Comparison of ENCODE assay signal across 13 cellular contexts in the genomic region with DNA sequence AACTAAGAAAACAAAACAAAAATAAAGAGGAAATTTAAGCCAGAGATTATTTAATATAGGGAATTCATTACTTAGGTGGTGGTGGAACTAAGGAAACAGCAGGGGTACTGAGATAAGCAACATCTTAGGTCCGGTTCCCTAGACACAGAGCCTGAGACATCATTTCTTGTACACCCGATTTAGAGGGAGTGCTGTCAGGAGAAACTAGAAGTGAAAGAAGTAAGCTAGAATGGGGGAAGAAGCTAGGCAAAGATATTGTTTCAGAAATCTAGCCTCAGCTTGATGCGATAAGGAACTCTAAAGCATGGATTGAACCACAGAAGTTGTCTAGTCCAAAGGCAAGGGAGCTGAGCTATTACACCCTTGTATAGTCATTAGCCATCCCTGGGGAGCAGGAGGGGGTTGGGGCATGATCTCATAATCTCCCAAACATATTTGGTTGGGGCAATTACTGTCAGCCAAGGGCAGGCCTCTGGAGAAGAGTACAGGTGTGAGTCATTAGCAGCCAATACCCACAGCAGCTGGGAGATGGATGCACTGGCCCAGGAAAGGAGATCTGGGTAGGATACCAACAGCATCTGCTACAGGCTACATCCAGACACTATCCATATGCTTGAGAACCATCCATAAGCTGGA.
DNase-seq lines count a peak whose midpoint lies in the region; ATAC-seq and TF ChIP-seq lines count a peak whose summit lies in the region.
"Had no signal": no experiment of that assay in that cellular context is flagged by ENCODE, and none has a peak within 500 bp of the region (broad histone marks: within the 10 kb centered on the region; RNA-seq: fewer than 3 reads in every experiment).

No MANE protein-coding gene starts in this region.

- WGBS in endodermal cell (ENCODE audit: insufficient coverage in 1 of 2, insufficient read length in 1 of 2), 2 experiments = 94 to 100% methylated on average over 3 of the region's 3 CpGs

- no peaks in the 10 kb centered on the region for H3K27me3 ChIP-seq in gastrocnemius medialis
- H3K27me3 ChIP-seq in vagina = no peaks in the 10 kb centered on the region
- H3K27me3 ChIP-seq in endodermal cell (ENCODE audit: control insufficient read depth, insufficient read depth, low read length, poor library complexity, severe bottlenecking) = no peaks in the 10 kb centered on the region
- H3K27me3 ChIP-seq: brain microvascular endothelial cell had no signal

- TF ChIP-seq CTCF in AG10803 (conservative IDR thresholded peaks at IDR 0.05; ENCODE audit: low read length) (no peak), gastrocnemius medialis (IDR thresholded peaks at IDR 0.05 in 4 of 5, conservative IDR thresholded peaks at IDR 0.05 in 1 of 5) (no peak), vagina (IDR thresholded peaks at IDR 0.05) (no peak), endodermal cell (conservative IDR thresholded peaks at IDR 0.05) (no peak)

- TF ChIP-seq POLR2A in gastrocnemius medialis (IDR thresholded peaks at IDR 0.05) (no peak), vagina (IDR thresholded peaks at IDR 0.05) (no peak)

- H3K36me3 ChIP-seq in gastrocnemius medialis = no peaks in the 10 kb centered on the region
- no peaks in the 10 kb centered on the region for H3K36me3 ChIP-seq in vagina
- no peaks in the 10 kb centered on the region for H3K36me3 ChIP-seq in endodermal cell (ENCODE audit: control insufficient read depth, insufficient read depth, low read length)
- H3K36me3 ChIP-seq: brain microvascular endothelial cell had no signal

- DNase-seq in AG10803 (ENCODE audit: low read depth) (peak; percentile 56), HCEC 1CT (peak; percentile 58), NCI-H82 treated with DMSO at 0.1 percent for 48 hours (lab: John Stamatoyannopoulos, UW; ENCODE audit: unreplicated experiment) (peak; percentile 80), epithelial cell of prostate (ENCODE audit: low read depth, low spot score) (peak; percentile 18), gastrocnemius medialis (no peak), vagina (ENCODE audit: extremely low spot score in 2 of 2) (no peak), endodermal cell (no peak), NAMALWA (ENCODE audit: low spot score) (no peak)
- DNase-seq: activated naive CD4-positive, alpha-beta T cell; brain microvascular endothelial cell; hippocampal formation; right cardiac atrium; stimulated activated naive CD8-positive, alpha-beta T cell treated with anti-CD3 and anti-CD28 coated beads, Interleukin-15, Interleukin-2, amounts not matched to agents 100 U/mL and 50 U/mL, for 24 hours had no signal

- H3K4me1 ChIP-seq in gastrocnemius medialis (no peaks in the 10 kb centered on the region), vagina (no peaks in the 10 kb centered on the region), endodermal cell (ENCODE audit: control insufficient read depth, insufficient read depth, low read length) (no peaks in the 10 kb centered on the region)

- H3K27ac ChIP-seq in epithelial cell of prostate = no peak overlapping the region
- no peak overlapping the region for H3K27ac ChIP-seq in gastrocnemius medialis
- H3K27ac ChIP-seq in vagina = no peak overlapping the region
- H3K27ac ChIP-seq in endodermal cell (ENCODE audit: low read depth, low read length) = no peak overlapping the region
- H3K27ac ChIP-seq: brain microvascular endothelial cell had no signal

- H3K27me3 Mint-ChIP-seq in endodermal cell (ENCODE audit: insufficient read depth) = no peaks in the 10 kb centered on the region

- H3K9me3 ChIP-seq in gastrocnemius medialis (no peaks in the 10 kb centered on the region), vagina (no peaks in the 10 kb centered on the region), endodermal cell (ENCODE audit: control insufficient read depth, low read length) (no peaks in the 10 kb centered on the region)

- intact Hi-C loops in gastrocnemius medialis (cut with DNase I; ENCODE audit: low total_unique reads) = no loop called here
- intact Hi-C loops in vagina (cut with DNase I) = no loop called here

- H3K9me3 Mint-ChIP-seq in endodermal cell = no peaks in the 10 kb centered on the region

- H3K27ac Mint-ChIP-seq in endodermal cell = no peak overlapping the region

- no peak overlapping the region for H3K4me3 Mint-ChIP-seq in endodermal cell

- in situ Hi-C loops in gastrocnemius medialis (cut with MboI; ENCODE audit: low sequenced_read_pairs in 4 of 4) = no loop called here

- no peak overlapping the region for H3K9ac ChIP-seq in endodermal cell (ENCODE audit: extremely low read depth, low read length, poor library complexity, severe bottlenecking)

- H3K4me1 Mint-ChIP-seq in endodermal cell = no peaks in the 10 kb centered on the region

- no peaks in the 10 kb centered on the region for H3K36me3 Mint-ChIP-seq in endodermal cell (ENCODE audit: low read depth)

- H3K4me3 ChIP-seq in AG10803 (ENCODE audit: low read length) = no peak overlapping the region
- no peak overlapping the region for H3K4me3 ChIP-seq in gastrocnemius medialis
- H3K4me3 ChIP-seq in vagina = no peak overlapping the region
- no peak overlapping the region for H3K4me3 ChIP-seq in endodermal cell (ENCODE audit: low read length)

- no peak for ATAC-seq in gastrocnemius medialis
- ATAC-seq: right cardiac atrium; stimulated activated naive CD8-positive, alpha-beta T cell treated with anti-CD3 and anti-CD28 coated beads, Interleukin-15, Interleukin-2, amounts not matched to agents 100 U/mL and 50 U/mL, for 24 hours had no signal

Comparison
In these comparisons a context has a peak if more than half of its experiments do, and no peak if none do; other contexts are left out.
1. DNase-seq: peak in AG10803 (single experiment), HCEC 1CT (single experiment), NCI-H82 treated with DMSO at 0.1 percent for 48 hours (single experiment) and epithelial cell of prostate (single experiment); none in gastrocnemius medialis (0 of 2), vagina (0 of 2), endodermal cell (single experiment) and NAMALWA (single experiment).